2 cellular contexts compared by ENCODE assay signal in the genomic region with DNA sequence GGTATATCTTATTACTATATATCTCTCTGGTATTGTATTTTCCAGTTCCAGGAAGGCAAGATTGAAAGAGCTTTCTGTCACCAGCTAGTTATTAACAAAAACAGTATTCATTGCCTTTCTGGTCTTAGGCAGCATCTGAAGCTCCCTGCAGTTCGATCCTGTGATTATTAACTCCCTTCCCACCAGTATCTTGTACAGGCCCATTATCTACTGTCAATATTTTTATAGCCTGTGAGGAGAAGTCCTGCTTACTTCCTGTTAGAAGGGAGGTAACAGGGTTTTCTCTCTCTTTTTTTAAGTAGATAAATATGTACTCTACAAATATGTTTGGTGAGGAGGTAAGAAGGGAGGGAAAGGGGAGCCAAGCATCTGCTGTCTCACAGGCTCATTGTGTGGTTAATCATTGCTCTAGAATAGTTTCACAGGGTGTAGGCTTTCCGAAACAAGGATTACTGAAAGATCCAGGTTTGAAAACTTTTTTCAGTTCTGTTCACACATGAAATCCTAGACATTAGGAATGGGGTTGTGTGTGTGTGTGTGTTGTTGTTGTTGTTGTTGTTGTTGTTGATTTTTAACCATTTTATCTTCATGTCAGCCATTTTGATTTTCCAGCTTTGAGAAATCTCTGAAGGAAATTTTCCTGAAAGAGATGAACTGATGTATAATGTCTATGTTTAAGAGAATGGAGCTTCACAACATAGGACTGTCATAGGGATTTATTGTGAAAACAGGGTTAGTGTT.
TF ChIP-seq lines count a peak whose summit lies in the region.

No MANE protein-coding gene starts in this region.

TF ChIP-seq in HepG2, 621 proteins besides CTCF, POLR2A, EP300 and RAD21 (continues in another document):
- TF ChIP-seq NFIC (IDR thresholded peaks at IDR 0.05; ENCODE audit: low read length) (peak; percentile 27; the same call in 1 of the 2 replicates), TCF12 (IDR thresholded peaks at IDR 0.05) (no peak), TCF12 (CRISPR knock-in tag; IDR thresholded peaks at IDR 0.05) (no peak), ZNF550 (CRISPR knock-in tag; IDR thresholded peaks at IDR 0.05; ENCODE audit: borderline replicate concordance) (no peak), FOXP1 (IDR thresholded peaks at IDR 0.05) (peak; percentile 91), FOXP1 (CRISPR knock-in tag; IDR thresholded peaks at IDR 0.05) (no peak), ZNF841 (CRISPR knock-in tag; IDR thresholded peaks at IDR 0.05; ENCODE audit: borderline replicate concordance) (no peak), SUZ12 (IDR thresholded peaks at IDR 0.05; ENCODE audit: low read depth, low read length) (no peak), HDAC6 (IDR thresholded peaks at IDR 0.05; ENCODE audit: low read depth, low read length) (no peak), ZNF816 (CRISPR knock-in tag; IDR thresholded peaks at IDR 0.05; ENCODE audit: borderline replicate concordance) (no peak), TOE1 (CRISPR knock-in tag; IDR thresholded peaks at IDR 0.05) (no peak), CC2D1A (CRISPR knock-in tag; IDR thresholded peaks at IDR 0.05) (no peak), ZFP62 (CRISPR knock-in tag; IDR thresholded peaks at IDR 0.05) (no peak)
- TF ChIP-seq, protein P1, sequence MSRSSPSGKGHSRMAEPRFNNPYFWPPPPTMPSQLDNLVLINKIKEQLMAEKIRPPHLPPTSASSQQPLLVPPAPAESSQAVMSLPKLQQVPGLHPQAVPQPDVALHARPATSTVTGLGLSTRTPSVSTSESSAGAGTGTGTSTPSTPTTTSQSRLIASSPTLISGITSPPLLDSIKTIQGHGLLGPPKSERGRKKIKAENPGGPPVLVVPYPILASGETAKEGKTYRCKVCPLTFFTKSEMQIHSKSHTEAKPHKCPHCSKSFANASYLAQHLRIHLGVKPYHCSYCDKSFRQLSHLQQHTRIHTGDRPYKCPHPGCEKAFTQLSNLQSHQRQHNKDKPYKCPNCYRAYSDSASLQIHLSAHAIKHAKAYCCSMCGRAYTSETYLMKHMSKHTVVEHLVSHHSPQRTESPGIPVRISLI (CRISPR knock-in tag; IDR thresholded peaks at IDR 0.05; ENCODE audit: borderline replicate concordance), result peak; percentile 31; the same call in 1 of the 2 replicates
- TF ChIP-seq, protein P2, sequence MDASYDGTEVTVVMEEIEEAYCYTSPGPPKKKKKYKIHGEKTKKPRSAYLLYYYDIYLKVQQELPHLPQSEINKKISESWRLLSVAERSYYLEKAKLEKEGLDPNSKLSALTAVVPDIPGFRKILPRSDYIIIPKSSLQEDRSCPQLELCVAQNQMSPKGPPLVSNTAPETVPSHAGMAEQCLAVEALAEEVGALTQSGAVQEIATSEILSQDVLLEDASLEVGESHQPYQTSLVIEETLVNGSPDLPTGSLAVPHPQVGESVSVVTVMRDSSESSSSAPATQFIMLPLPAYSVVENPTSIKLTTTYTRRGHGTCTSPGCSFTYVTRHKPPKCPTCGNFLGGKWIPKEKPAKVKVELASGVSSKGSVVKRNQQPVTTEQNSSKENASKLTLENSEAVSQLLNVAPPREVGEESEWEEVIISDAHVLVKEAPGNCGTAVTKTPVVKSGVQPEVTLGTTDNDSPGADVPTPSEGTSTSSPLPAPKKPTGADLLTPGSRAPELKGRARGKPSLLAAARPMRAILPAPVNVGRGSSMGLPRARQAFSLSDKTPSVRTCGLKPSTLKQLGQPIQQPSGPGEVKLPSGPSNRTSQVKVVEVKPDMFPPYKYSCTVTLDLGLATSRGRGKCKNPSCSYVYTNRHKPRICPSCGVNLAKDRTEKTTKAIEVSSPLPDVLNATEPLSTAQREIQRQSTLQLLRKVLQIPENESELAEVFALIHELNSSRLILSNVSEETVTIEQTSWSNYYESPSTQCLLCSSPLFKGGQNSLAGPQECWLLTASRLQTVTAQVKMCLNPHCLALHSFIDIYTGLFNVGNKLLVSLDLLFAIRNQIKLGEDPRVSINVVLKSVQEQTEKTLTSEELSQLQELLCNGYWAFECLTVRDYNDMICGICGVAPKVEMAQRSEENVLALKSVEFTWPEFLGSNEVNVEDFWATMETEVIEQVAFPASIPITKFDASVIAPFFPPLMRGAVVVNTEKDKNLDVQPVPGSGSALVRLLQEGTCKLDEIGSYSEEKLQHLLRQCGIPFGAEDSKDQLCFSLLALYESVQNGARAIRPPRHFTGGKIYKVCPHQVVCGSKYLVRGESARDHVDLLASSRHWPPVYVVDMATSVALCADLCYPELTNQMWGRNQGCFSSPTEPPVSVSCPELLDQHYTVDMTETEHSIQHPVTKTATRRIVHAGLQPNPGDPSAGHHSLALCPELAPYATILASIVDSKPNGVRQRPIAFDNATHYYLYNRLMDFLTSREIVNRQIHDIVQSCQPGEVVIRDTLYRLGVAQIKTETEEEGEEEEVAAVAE (CRISPR knock-in tag; IDR thresholded peaks at IDR 0.05; ENCODE audit: borderline replicate concordance), result no peak
- TF ChIP-seq, protein P3, sequence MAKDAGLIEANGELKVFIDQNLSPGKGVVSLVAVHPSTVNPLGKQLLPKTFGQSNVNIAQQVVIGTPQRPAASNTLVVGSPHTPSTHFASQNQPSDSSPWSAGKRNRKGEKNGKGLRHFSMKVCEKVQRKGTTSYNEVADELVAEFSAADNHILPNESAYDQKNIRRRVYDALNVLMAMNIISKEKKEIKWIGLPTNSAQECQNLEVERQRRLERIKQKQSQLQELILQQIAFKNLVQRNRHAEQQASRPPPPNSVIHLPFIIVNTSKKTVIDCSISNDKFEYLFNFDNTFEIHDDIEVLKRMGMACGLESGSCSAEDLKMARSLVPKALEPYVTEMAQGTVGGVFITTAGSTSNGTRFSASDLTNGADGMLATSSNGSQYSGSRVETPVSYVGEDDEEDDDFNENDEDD (CRISPR knock-in tag; IDR thresholded peaks at IDR 0.05; ENCODE audit: borderline replicate concordance), result no peak
- TF ChIP-seq, protein P4, sequence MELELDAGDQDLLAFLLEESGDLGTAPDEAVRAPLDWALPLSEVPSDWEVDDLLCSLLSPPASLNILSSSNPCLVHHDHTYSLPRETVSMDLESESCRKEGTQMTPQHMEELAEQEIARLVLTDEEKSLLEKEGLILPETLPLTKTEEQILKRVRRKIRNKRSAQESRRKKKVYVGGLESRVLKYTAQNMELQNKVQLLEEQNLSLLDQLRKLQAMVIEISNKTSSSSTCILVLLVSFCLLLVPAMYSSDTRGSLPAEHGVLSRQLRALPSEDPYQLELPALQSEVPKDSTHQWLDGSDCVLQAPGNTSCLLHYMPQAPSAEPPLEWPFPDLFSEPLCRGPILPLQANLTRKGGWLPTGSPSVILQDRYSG (CRISPR knock-in tag; IDR thresholded peaks at IDR 0.05), result no peak

TF ChIP-seq in SK-N-SH, 30 proteins besides CTCF, POLR2A, EP300 and RAD21 (continued from another document):
- TF ChIP-seq NFIC (IDR thresholded peaks at IDR 0.05; ENCODE audit: borderline replicate concordance), result no peak
- no peak for TF ChIP-seq MXI1 (IDR thresholded peaks at IDR 0.05; ENCODE audit: low read depth, low read length)
- no peak for TF ChIP-seq FOXJ3 (CRISPR knock-in tag; IDR thresholded peaks at IDR 0.05)
- TF ChIP-seq GATA2 (CRISPR knock-in tag; IDR thresholded peaks at IDR 0.05), result no peak
- TF ChIP-seq NRF1 (IDR thresholded peaks at IDR 0.05; ENCODE audit: low read depth, low read length), result no peak
- TF ChIP-seq, protein P5, sequence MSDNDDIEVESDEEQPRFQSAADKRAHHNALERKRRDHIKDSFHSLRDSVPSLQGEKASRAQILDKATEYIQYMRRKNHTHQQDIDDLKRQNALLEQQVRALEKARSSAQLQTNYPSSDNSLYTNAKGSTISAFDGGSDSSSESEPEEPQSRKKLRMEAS (IDR thresholded peaks at IDR 0.05; ENCODE audit: low read depth), result no peak
- TF ChIP-seq, protein P6, sequence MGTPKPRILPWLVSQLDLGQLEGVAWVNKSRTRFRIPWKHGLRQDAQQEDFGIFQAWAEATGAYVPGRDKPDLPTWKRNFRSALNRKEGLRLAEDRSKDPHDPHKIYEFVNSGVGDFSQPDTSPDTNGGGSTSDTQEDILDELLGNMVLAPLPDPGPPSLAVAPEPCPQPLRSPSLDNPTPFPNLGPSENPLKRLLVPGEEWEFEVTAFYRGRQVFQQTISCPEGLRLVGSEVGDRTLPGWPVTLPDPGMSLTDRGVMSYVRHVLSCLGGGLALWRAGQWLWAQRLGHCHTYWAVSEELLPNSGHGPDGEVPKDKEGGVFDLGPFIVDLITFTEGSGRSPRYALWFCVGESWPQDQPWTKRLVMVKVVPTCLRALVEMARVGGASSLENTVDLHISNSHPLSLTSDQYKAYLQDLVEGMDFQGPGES (IDR thresholded peaks at IDR 0.05; ENCODE audit: low read depth, low read length), result no peak
- no peak for TF ChIP-seq GABPA (IDR thresholded peaks at IDR 0.05; ENCODE audit: low read depth)
- TF ChIP-seq, protein P7, sequence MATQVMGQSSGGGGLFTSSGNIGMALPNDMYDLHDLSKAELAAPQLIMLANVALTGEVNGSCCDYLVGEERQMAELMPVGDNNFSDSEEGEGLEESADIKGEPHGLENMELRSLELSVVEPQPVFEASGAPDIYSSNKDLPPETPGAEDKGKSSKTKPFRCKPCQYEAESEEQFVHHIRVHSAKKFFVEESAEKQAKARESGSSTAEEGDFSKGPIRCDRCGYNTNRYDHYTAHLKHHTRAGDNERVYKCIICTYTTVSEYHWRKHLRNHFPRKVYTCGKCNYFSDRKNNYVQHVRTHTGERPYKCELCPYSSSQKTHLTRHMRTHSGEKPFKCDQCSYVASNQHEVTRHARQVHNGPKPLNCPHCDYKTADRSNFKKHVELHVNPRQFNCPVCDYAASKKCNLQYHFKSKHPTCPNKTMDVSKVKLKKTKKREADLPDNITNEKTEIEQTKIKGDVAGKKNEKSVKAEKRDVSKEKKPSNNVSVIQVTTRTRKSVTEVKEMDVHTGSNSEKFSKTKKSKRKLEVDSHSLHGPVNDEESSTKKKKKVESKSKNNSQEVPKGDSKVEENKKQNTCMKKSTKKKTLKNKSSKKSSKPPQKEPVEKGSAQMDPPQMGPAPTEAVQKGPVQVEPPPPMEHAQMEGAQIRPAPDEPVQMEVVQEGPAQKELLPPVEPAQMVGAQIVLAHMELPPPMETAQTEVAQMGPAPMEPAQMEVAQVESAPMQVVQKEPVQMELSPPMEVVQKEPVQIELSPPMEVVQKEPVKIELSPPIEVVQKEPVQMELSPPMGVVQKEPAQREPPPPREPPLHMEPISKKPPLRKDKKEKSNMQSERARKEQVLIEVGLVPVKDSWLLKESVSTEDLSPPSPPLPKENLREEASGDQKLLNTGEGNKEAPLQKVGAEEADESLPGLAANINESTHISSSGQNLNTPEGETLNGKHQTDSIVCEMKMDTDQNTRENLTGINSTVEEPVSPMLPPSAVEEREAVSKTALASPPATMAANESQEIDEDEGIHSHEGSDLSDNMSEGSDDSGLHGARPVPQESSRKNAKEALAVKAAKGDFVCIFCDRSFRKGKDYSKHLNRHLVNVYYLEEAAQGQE (IDR thresholded peaks at IDR 0.05; ENCODE audit: low read depth, low read length), result no peak
- no peak for TF ChIP-seq JUND (IDR thresholded peaks at IDR 0.05)
- TF ChIP-seq TAF1 (IDR thresholded peaks at IDR 0.05; ENCODE audit: borderline replicate concordance, low read depth, low read length), result no peak
- no peak for TF ChIP-seq TEAD4 (IDR thresholded peaks at IDR 0.05; ENCODE audit: borderline replicate concordance, insufficient read depth)
- TF ChIP-seq EZH2phosphoT487 (IDR thresholded peaks at IDR 0.05; ENCODE audit: borderline replicate concordance, low read depth), result no peak
- no peak for TF ChIP-seq YY1 (IDR thresholded peaks at IDR 0.05; ENCODE audit: low read depth)
- TF ChIP-seq, protein P8, sequence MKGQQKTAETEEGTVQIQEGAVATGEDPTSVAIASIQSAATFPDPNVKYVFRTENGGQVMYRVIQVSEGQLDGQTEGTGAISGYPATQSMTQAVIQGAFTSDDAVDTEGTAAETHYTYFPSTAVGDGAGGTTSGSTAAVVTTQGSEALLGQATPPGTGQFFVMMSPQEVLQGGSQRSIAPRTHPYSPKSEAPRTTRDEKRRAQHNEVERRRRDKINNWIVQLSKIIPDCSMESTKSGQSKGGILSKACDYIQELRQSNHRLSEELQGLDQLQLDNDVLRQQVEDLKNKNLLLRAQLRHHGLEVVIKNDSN (IDR thresholded peaks at IDR 0.05; ENCODE audit: borderline replicate concordance, low read depth), result no peak
- no peak for TF ChIP-seq TCF12 (IDR thresholded peaks at IDR 0.05)
- no peak for TF ChIP-seq RFX5 (IDR thresholded peaks at IDR 0.05; ENCODE audit: low read length)
- no peak for TF ChIP-seq CHD2 (IDR thresholded peaks at IDR 0.05; ENCODE audit: low read length, partially characterized antibody)
- TF ChIP-seq, protein P9, sequence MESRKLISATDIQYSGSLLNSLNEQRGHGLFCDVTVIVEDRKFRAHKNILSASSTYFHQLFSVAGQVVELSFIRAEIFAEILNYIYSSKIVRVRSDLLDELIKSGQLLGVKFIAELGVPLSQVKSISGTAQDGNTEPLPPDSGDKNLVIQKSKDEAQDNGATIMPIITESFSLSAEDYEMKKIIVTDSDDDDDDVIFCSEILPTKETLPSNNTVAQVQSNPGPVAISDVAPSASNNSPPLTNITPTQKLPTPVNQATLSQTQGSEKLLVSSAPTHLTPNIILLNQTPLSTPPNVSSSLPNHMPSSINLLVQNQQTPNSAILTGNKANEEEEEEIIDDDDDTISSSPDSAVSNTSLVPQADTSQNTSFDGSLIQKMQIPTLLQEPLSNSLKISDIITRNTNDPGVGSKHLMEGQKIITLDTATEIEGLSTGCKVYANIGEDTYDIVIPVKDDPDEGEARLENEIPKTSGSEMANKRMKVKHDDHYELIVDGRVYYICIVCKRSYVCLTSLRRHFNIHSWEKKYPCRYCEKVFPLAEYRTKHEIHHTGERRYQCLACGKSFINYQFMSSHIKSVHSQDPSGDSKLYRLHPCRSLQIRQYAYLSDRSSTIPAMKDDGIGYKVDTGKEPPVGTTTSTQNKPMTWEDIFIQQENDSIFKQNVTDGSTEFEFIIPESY (IDR thresholded peaks at IDR 0.05; ENCODE audit: borderline replicate concordance, low read depth), result no peak
TF ChIP-seq in SK-N-SH: peak in this region for 0.
